ENCODE assay signal across 14 cellular contexts in genomic region chr3:194711913-194712312, GRCh38. TPM values are rescaled to one million over a fixed set of nuclear protein-coding genes. Genes with fewer than 3 reads are reported as not detected.
A peak's percentile ranks its signal among the peaks of the same experiment; 100 is the strongest.
DNase-seq lines count a peak whose midpoint lies in the region; ATAC-seq and TF ChIP-seq lines count a peak whose summit lies in the region.
"Had no signal": no experiment of that assay in that cellular context is flagged by ENCODE, and none has a peak within 500 bp of the region (broad histone marks: within the 10 kb centered on the region; RNA-seq: fewer than 3 reads in every experiment).

No MANE protein-coding gene starts in this region.

- no peak for TF ChIP-seq EP300 in transverse colon (IDR thresholded peaks at IDR 0.05; ENCODE audit: low read depth)

- TF ChIP-seq POLR2A in transverse colon (IDR thresholded peaks at IDR 0.05), result no peak

- H3K27me3 ChIP-seq in transverse colon, result no peaks in the 10 kb centered on the region
- H3K27me3 ChIP-seq: colonic mucosa had no signal

- in situ Hi-C loops in transverse colon (cut with MboI; ENCODE audit: low pct_ligation_motif_present in 1 of 4, low pct_unique_long_range_greater_than_20kb in 1 of 4, low sequenced_read_pairs in 3 of 4), result no loop called here

- peak overlapping the region; percentile 65 for H3K27ac ChIP-seq in mesodermal cell (ENCODE audit: low read depth, low read length, severe bottlenecking)
- H3K27ac ChIP-seq in transverse colon, result no peak overlapping the region
- H3K27ac ChIP-seq: colonic mucosa, thoracic aorta had no signal

- H3K36me3 ChIP-seq in mesodermal cell (ENCODE audit: control insufficient read depth, insufficient read depth, low read length), result no peaks in the 10 kb centered on the region
- no peaks in the 10 kb centered on the region for H3K36me3 ChIP-seq in transverse colon
- H3K36me3 ChIP-seq: colonic mucosa, thoracic aorta had no signal

- no peak for ATAC-seq in HG02610 (IDR thresholded peaks at IDR 0.05; ENCODE audit: unreplicated experiment)
- ATAC-seq: left colon had no signal

- H3K4me1 ChIP-seq in mesodermal cell (ENCODE audit: control insufficient read depth, insufficient read depth, low read length, poor library complexity, severe bottlenecking), result peaks cover 28% of the 10 kb centered on the region
- no peaks in the 10 kb centered on the region for H3K4me1 ChIP-seq in transverse colon
- H3K4me1 ChIP-seq: colonic mucosa had no signal

- intact Hi-C loops in transverse colon (cut with DNase I; ENCODE audit: low total_unique reads), result no loop called here

- no peak overlapping the region for H3K4me3 ChIP-seq in mesodermal cell (ENCODE audit: extremely low read depth, insufficient read depth, low read length, poor library complexity, severe bottlenecking)
- no peak overlapping the region for H3K4me3 ChIP-seq in transverse colon
- H3K4me3 ChIP-seq: colonic mucosa, thoracic aorta had no signal

- WGBS in mesodermal cell (ENCODE audit: insufficient coverage in 2 of 2), 2 experiments, result 88 to 94% methylated on average over 4 to 6 of the region's 6 CpGs
- 64 to 80% methylated on average over 2 to 6 of the region's 6 CpGs for WGBS in transverse colon (ENCODE audit: low coverage in 1 of 2), 2 donors

- no peak for TF ChIP-seq CTCF in transverse colon (IDR thresholded peaks at IDR 0.05)

- DNase-seq in COLO829 (ENCODE audit: low spot score), result peak; percentile 86
- DNase-seq in MV-4-11 (lab: John Stamatoyannopoulos, UW), result peak; percentile 81
- DNase-seq in dermis blood vessel endothelial cell, result peak; percentile 100
- no peak for DNase-seq in cerebellar nuclear complex (lab: John Stamatoyannopoulos, UW)
- no peak for DNase-seq in transverse colon
- DNase-seq in activated CD8-positive, alpha-beta memory T cell treated with anti-CD3 and anti-CD28 coated beads, Interleukin-2, amount 50 U/mL, for 4 hours, result no peak
- DNase-seq: colonic mucosa, DMS153, left colon, NCI-H1105 treated with DMSO at 0.1 percent for 48 hours, SHP77 treated with DMSO at 0.1 percent for 48 hours had no signal

- H3K9me3 ChIP-seq in mesodermal cell (ENCODE audit: control insufficient read depth, low read length) (no peaks in the 10 kb centered on the region), transverse colon (no peaks in the 10 kb centered on the region)
- H3K9me3 ChIP-seq: colonic mucosa, thoracic aorta had no signal

RNA-seq across cellular contexts. Expression of gene FAM43A, which starts 26.2 kb away (rescaled TPM):
- total RNA-seq in dermis blood vessel endothelial cell, result 313 and 423 TPM in 2 replicates
- 25.7 TPM for polyA plus RNA-seq in mesodermal cell (2013, experiment 1 of 2)
- 21.7 TPM for polyA plus RNA-seq in mesodermal cell (2013, experiment 2 of 2)
- total RNA-seq in transverse colon, result 100 to 1,000 TPM in 2 of 4 donors, 10 to 100 TPM in 2; 31.2 to 111 (median 95.9) TPM

RNA-seq across cellular contexts. Expression of gene LSG1, which starts 39.9 kb away (rescaled TPM):
- total RNA-seq in dermis blood vessel endothelial cell, result 58.5 and 72.8 TPM in 2 replicates
- polyA plus RNA-seq in mesodermal cell (2013, experiment 1 of 2), result 18.1 TPM
- 19.1 TPM for polyA plus RNA-seq in mesodermal cell (2013, experiment 2 of 2)
- total RNA-seq in transverse colon, result 10 to 100 TPM; 18.7 to 69.9 (median 52.8) TPM

Comparison
In these comparisons a context has a peak if more than half of its experiments do, and no peak if none do; other contexts are left out.
1. DNase-seq: peak in COLO829 (single experiment), MV-4-11 (single experiment) and dermis blood vessel endothelial cell (single experiment); none in cerebellar nuclear complex (0 of 2), transverse colon (single experiment) and activated CD8-positive, alpha-beta memory T cell treated with anti-CD3 and anti-CD28 coated beads, Interleukin-2, amount 50 U/mL, for 4 hours (single experiment).